Comparison of ENCODE assay signal across 19 cellular contexts in the genomic region with DNA sequence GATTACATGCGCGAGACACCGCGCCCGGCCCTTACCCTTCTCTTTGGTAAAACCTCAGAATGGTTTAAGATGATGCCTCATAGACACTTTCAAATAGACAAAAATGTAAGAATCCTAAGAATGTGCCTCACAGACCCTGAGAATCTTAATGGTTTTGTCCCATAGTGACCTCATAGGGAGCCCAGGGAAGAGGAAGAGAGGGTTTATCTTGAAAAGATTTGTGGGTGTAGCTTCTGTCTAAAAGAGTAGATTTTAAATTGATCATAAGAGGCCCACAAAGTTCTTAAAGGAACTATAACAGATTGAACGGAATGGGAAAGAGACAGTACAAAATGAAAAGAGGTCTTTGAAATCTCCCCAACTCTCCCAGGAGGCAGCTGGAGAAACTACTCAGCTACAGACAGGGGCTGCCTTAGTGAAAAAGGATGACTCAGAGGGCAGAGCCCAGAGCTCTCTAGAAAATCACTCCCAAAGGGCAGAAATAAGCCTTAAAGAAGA.
A peak's percentile ranks its signal among the peaks of the same experiment; 100 is the strongest.
DNase-seq lines count a peak whose midpoint lies in the region; ATAC-seq and TF ChIP-seq lines count a peak whose summit lies in the region.
"Had no signal": no experiment of that assay in that cellular context is flagged by ENCODE, and none has a peak within 500 bp of the region (broad histone marks: within the 10 kb centered on the region; RNA-seq: fewer than 3 reads in every experiment).

No MANE protein-coding gene starts in this region.

- no peak overlapping the region for H3K4me2 ChIP-seq in neuronal stem cell (ENCODE audit: insufficient read depth, low read length, poor library complexity, severe bottlenecking)

- no peak overlapping the region for H2BK15ac ChIP-seq in neuronal stem cell (ENCODE audit: low read length)

- H4K8ac ChIP-seq in neuronal stem cell (ENCODE audit: low read depth, low read length) = no peak overlapping the region

- H3K79me1 ChIP-seq in neuronal stem cell (ENCODE audit: low read depth, low read length) = no peaks in the 10 kb centered on the region

- H3K14ac ChIP-seq in neuronal stem cell (ENCODE audit: low read length) = no peak overlapping the region

- CTCF ChIA-PET in AG04449 (lab: Yijun Ruan, JAX) = interaction anchor here (1.0 kb wide), 1 partner anchor 15 kb away, joined by 4 read pairs; no protein-coding TSS in a partner anchor

- no peak overlapping the region for H2BK5ac ChIP-seq in neuronal stem cell (ENCODE audit: low read length)

- intact Hi-C loops in esophagus muscularis mucosa (cut with DNase I) = no loop called here

- H3K27ac ChIP-seq in esophagus muscularis mucosa (replicated peaks in 1 of 4) (no peak overlapping the region), neuronal stem cell (replicated peaks; ENCODE audit: low read length) (peak overlapping the region; percentile 66)
- H3K27ac ChIP-seq: SK-N-MC, transverse colon, WERI-Rb-1 had no signal

- TF ChIP-seq CTCF in AG04449 (IDR thresholded peaks at IDR 0.05; ENCODE audit: insufficient read depth, low read length, missing control alignments) = no peak
- TF ChIP-seq CTCF in esophagus muscularis mucosa (IDR thresholded peaks at IDR 0.05) = no peak

- no peak overlapping the region for H3K9ac ChIP-seq in neuronal stem cell (ENCODE audit: low read depth, low read length, poor library complexity)

- H4K91ac ChIP-seq in neuronal stem cell (ENCODE audit: low read depth, low read length, poor library complexity) = no peak overlapping the region

- H3K4me1 ChIP-seq in esophagus muscularis mucosa (no peaks in the 10 kb centered on the region), neuronal stem cell (ENCODE audit: control insufficient read depth in 2 of 2, insufficient read depth in 1 of 2, low read depth in 1 of 2, low read length in 2 of 2) (peaks cover 0 to 6% of the 10 kb centered on the region in 2 donors)

- ATAC-seq in GM21526 (IDR thresholded peaks at IDR 0.05; ENCODE audit: low FRiP score, unreplicated experiment) = no peak
- ATAC-seq in HG03108 (IDR thresholded peaks at IDR 0.05; ENCODE audit: unreplicated experiment) = no peak

- no peak overlapping the region for H3K18ac ChIP-seq in neuronal stem cell (ENCODE audit: low read length)

- no peak overlapping the region for H2BK120ac ChIP-seq in neuronal stem cell (ENCODE audit: low read depth, low read length)

- no peak for TF ChIP-seq POLR2A in esophagus muscularis mucosa (IDR thresholded peaks at IDR 0.05; ENCODE audit: low read depth)

- H2AK5ac ChIP-seq in neuronal stem cell (ENCODE audit: low read depth, low read length) = no peak overlapping the region

- H2AFZ ChIP-seq in neuronal stem cell (ENCODE audit: low read length) = peak overlapping the region; percentile 17

- H3K27me3 ChIP-seq in esophagus muscularis mucosa (no peaks in the 10 kb centered on the region), neuronal stem cell (ENCODE audit: control insufficient read depth in 3 of 3, insufficient read depth in 3 of 3, low read depth in 1 of 3, low read length in 3 of 3) (no peaks in the 10 kb centered on the region)
- H3K27me3 ChIP-seq: transverse colon had no signal

- H3K4ac ChIP-seq in neuronal stem cell (ENCODE audit: low read length) = no peak overlapping the region

- TF ChIP-seq EP300 in esophagus muscularis mucosa (IDR thresholded peaks at IDR 0.05) = no peak

- WGBS in esophagus muscularis mucosa = 81% methylated on average over 6 of the region's 6 CpGs
- no CpG with 5 or more reads among the region's 6 CpGs for WGBS in neuronal stem cell (ENCODE audit: extremely low coverage in 2 of 2, insufficient read length in 2 of 2, insufficient replicate concordance in 1 of 2), 2 donors

- H3K9me3 ChIP-seq in esophagus muscularis mucosa (no peaks in the 10 kb centered on the region), neuronal stem cell (replicated peaks in 1 of 2; ENCODE audit: control insufficient read depth in 2 of 2, insufficient read depth in 1 of 2, low read depth in 1 of 2, low read length in 2 of 2) (no peaks in the 10 kb centered on the region)
- H3K9me3 ChIP-seq: transverse colon had no signal

- H3K23ac ChIP-seq in neuronal stem cell (ENCODE audit: low read depth, low read length, poor library complexity) = no peak overlapping the region

- POLR2A ChIA-PET in AG04449 (lab: Yijun Ruan, JAX) = no interaction called here

- DNase-seq in AG04449 (ENCODE audit: low read depth, low spot score) (peak; percentile 17), LHCN-M2 (ENCODE audit: low read depth) (peak; percentile 89), esophagus muscularis mucosa (ENCODE audit: extremely low spot score) (peak; percentile 21), neuronal stem cell (ENCODE audit: low spot score) (peak; percentile 29), SK-N-DZ (ENCODE audit: low spot score) (no peak), activated T-cell treated with anti-CD3 and anti-CD28 coated beads for 4 hours (no peak)
- DNase-seq: AML-193, amygdala, DMS79 treated with DMSO at 0.1 percent for 48 hours, HFFc6, KBM-7, left cardiac atrium, NCI-H1694, NCI-H774, transverse colon, WERI-Rb-1 had no signal

- H3K4me3 ChIP-seq in AG04449 (ENCODE audit: low read depth, low read length) = no peak overlapping the region
- H3K4me3 ChIP-seq in esophagus muscularis mucosa = no peak overlapping the region
- H3K4me3 ChIP-seq in neuronal stem cell (ENCODE audit: low read length in 2 of 2) = no peak overlapping the region
- H3K4me3 ChIP-seq: SK-N-MC, transverse colon had no signal

- H2BK12ac ChIP-seq in neuronal stem cell (ENCODE audit: low read length) = no peak overlapping the region

- H3K36me3 ChIP-seq in esophagus muscularis mucosa (no peaks in the 10 kb centered on the region), neuronal stem cell (replicated peaks in 1 of 2; ENCODE audit: control insufficient read depth in 2 of 2, insufficient read depth in 2 of 2, low read length in 2 of 2) (no peaks in the 10 kb centered on the region)
- H3K36me3 ChIP-seq: transverse colon, WERI-Rb-1 had no signal

Comparison
In these comparisons a context has a peak if more than half of its experiments do, and no peak if none do; other contexts are left out.
1. DNase-seq: peak in AG04449 (single experiment), LHCN-M2 (single experiment), esophagus muscularis mucosa (single experiment) and neuronal stem cell (single experiment); none in SK-N-DZ (single experiment) and activated T-cell treated with anti-CD3 and anti-CD28 coated beads for 4 hours (single experiment).